In the genomic region with DNA sequence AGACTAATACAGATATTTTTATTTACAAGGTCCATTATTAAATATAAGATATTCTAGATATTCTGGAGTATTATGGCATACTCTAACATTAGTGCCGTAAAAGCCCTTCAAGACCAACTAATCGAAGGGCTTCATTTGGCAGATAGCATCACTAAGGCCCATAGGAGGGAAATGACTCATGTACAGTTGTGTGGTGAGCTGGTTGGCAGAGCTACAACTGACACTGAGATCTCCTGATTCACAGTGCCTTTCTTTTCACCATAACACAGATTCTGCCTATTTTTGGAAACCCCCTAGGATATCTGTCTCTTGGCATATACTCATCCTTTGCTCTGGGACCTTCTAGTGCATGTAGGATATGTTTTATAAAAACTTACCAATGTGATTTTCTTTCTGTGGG, we compare ENCODE assay signal across 17 cellular contexts.
A peak's percentile ranks its signal among the peaks of the same experiment; 100 is the strongest.
DNase-seq lines count a peak whose midpoint lies in the region; TF ChIP-seq lines count a peak whose summit lies in the region.
"Had no signal": no experiment of that assay in that cellular context is flagged by ENCODE, and none has a peak within 500 bp of the region (broad histone marks: within the 10 kb centered on the region; RNA-seq: fewer than 3 reads in every experiment).

No MANE protein-coding gene starts in this region.

- H3K4me3 ChIP-seq in BLaER1 (no peak overlapping the region), astrocyte of the cerebellum (ENCODE audit: low read depth, low read length) (no peak overlapping the region), Karpas-422 (ENCODE audit: low read length) (no peak overlapping the region)
- H3K4me3 ChIP-seq: cardiac muscle cell, Peyer's patch, sigmoid colon had no signal

- H3K4me1 ChIP-seq in BLaER1 (no peaks in the 10 kb centered on the region), Karpas-422 (ENCODE audit: low read length) (no peaks in the 10 kb centered on the region)
- H3K4me1 ChIP-seq: Peyer's patch, sigmoid colon had no signal

- in situ Hi-C loops in astrocyte of the cerebellum (cut with HindIII; ENCODE audit: low sequenced_read_pairs), result no loop called here

- no peaks in the 10 kb centered on the region for H3K27me3 ChIP-seq in BLaER1
- H3K27me3 ChIP-seq in Karpas-422 (ENCODE audit: low read length), result no peaks in the 10 kb centered on the region
- H3K27me3 ChIP-seq: cardiac muscle cell, Peyer's patch, sigmoid colon had no signal

- DNase-seq in HT1080 (ENCODE audit: low read depth) (peak; percentile 70), astrocyte of the cerebellum (ENCODE audit: low read depth) (peak; percentile 28), lung microvascular endothelial cell (ENCODE audit: low read depth in 2 of 2) (peak; percentile 66 to 67), NCI-H345 treated with DMSO at 0.1 percent for 48 hours (lab: John Stamatoyannopoulos, UW; ENCODE audit: unreplicated experiment) (no peak), Karpas-422 (no peak), SW 1271 (lab: John Stamatoyannopoulos, UW) (no peak), LoVo (ENCODE audit: low spot score) (no peak)
- DNase-seq: activated effector memory CD4-positive, alpha-beta T cell treated with anti-CD3 and anti-CD28 coated beads, Interleukin-2, amount 50 U/mL, for 16 hours; C1 segment of cervical spinal cord; effector CD8-positive, alpha-beta T cell; NCI-H1048; NCI-H82; Peyer's patch; sigmoid colon; stimulated activated CD4-positive, alpha-beta T cell treated with anti-CD3 and anti-CD28 coated beads, Interleukin-4, amount 100 ng/mL, for 1 hour had no signal

- H3K9me3 ChIP-seq in BLaER1 (peaks cover 63% of the 10 kb centered on the region), Karpas-422 (ENCODE audit: low read length) (no peaks in the 10 kb centered on the region)
- H3K9me3 ChIP-seq: Peyer's patch had no signal

- no peak overlapping the region for H3K27ac ChIP-seq in BLaER1
- H3K27ac ChIP-seq in Karpas-422 (ENCODE audit: low read length), result no peak overlapping the region
- H3K27ac ChIP-seq: cardiac muscle cell, Peyer's patch, sigmoid colon had no signal

- H3K79me2 ChIP-seq in Karpas-422 (ENCODE audit: low read length), result no peaks in the 10 kb centered on the region

- H3K9ac ChIP-seq in BLaER1 (no peak overlapping the region), Karpas-422 (ENCODE audit: low read length) (no peak overlapping the region)

- H3K9me2 ChIP-seq in Karpas-422 (replicated peaks; ENCODE audit: insufficient read depth, low read length), result no peaks in the 10 kb centered on the region; the same call in 1 of the 2 replicates

- no peak for TF ChIP-seq CTCF in astrocyte of the cerebellum (IDR thresholded peaks at IDR 0.05; ENCODE audit: low read depth, low read length, missing control alignments)

- no peak overlapping the region for H2AFZ ChIP-seq in Karpas-422 (ENCODE audit: low read length)

- H4K20me1 ChIP-seq in BLaER1, result no peaks in the 10 kb centered on the region
- no peaks in the 10 kb centered on the region for H4K20me1 ChIP-seq in Karpas-422 (ENCODE audit: insufficient read depth, low read depth, low read length)

- H3K36me3 ChIP-seq in BLaER1 (peaks cover 5% of the 10 kb centered on the region; the same call in 1 of the 2 replicates), Karpas-422 (ENCODE audit: insufficient read depth, low read length) (no peaks in the 10 kb centered on the region)
- H3K36me3 ChIP-seq: cardiac muscle cell, Peyer's patch, sigmoid colon had no signal

- H3K4me2 ChIP-seq in BLaER1 (peak overlapping the region; percentile 0; the same call in 1 of the 2 replicates), Karpas-422 (ENCODE audit: low read depth, low read length, poor library complexity, severe bottlenecking) (no peak overlapping the region)

Comparison
In these comparisons a context has a peak if more than half of its experiments do, and no peak if none do; other contexts are left out.
1. DNase-seq: peak in HT1080 (single experiment), astrocyte of the cerebellum (single experiment) and lung microvascular endothelial cell (2 of 2); none in NCI-H345 treated with DMSO at 0.1 percent for 48 hours (single experiment), Karpas-422 (single experiment), SW 1271 (0 of 2) and LoVo (single experiment).